22 cellular contexts compared by ENCODE assay signal in genomic region chr2:122564843-122565242, GRCh38.
"Had no signal": no experiment of that assay in that cellular context is flagged by ENCODE, and none has a peak within 500 bp of the region (broad histone marks: within the 10 kb centered on the region; RNA-seq: fewer than 3 reads in every experiment).

No MANE protein-coding gene starts in this region.

- H3K27me3 Mint-ChIP-seq: IgD-negative memory B cell had no signal

- H3K4me3 ChIP-seq: K562 had no signal

- H3K27ac Mint-ChIP-seq: IgD-negative memory B cell had no signal

- H3K9me2 ChIP-seq: SK-N-SH had no signal

- H3K4me3 Mint-ChIP-seq: IgD-negative memory B cell had no signal

- H3K36me3 Mint-ChIP-seq: IgD-negative memory B cell had no signal

- H3K27ac ChIP-seq: KMS-11, RWPE1 had no signal

- DNase-seq: Kasumi-1, MM.1S, NCI-H1092 treated with DMSO at 0.1 percent for 48 hours, NCI-H187, NCI-H2029, NCI-H2081 treated with DMSO at 0.1 percent for 48 hours, NCI-H2171, NCI-H226, NCI-H446, NCI-H510A, NCI-H524 treated with DMSO at 0.1 percent for 48 hours, NCI-H69, NCI-H774, PC-3, SHP77, SK-N-SH, SW 1271 had no signal

- ATAC-seq: K562, Panc1, PC-3 had no signal

- H3K9ac ChIP-seq: KMS-11, SK-N-SH had no signal

- H3K4me2 ChIP-seq: KMS-11, SK-N-SH had no signal

- H3K4me1 Mint-ChIP-seq: IgD-negative memory B cell had no signal
